ENCODE assay signal across 21 cellular contexts in genomic region chr5:94431696-94432095, GRCh38.
DNase-seq lines count a peak whose midpoint lies in the region; ATAC-seq, FAIRE-seq and TF ChIP-seq lines count a peak whose summit lies in the region.
"Had no signal": no experiment of that assay in that cellular context is flagged by ENCODE, and none has a peak within 500 bp of the region (broad histone marks: within the 10 kb centered on the region; RNA-seq: fewer than 3 reads in every experiment).

No MANE protein-coding gene starts in this region.

- no peaks in the 10 kb centered on the region for H4K20me1 ChIP-seq in HepG2 (ENCODE audit: insufficient read depth, low read length)
- H4K20me1 ChIP-seq in PC-3 (ENCODE audit: low read length), result no peaks in the 10 kb centered on the region
- H4K20me1 ChIP-seq: BLaER1 had no signal

- no peak overlapping the region for H2BK12ac ChIP-seq in neuronal stem cell (ENCODE audit: low read length)

- ATAC-seq in right lobe of liver, result no peak
- ATAC-seq in HepG2, result no peak
- ATAC-seq in PC-3, result no peak
- ATAC-seq in GM21576 (IDR thresholded peaks at IDR 0.05; ENCODE audit: unreplicated experiment), result no peak

- H3K36me3 ChIP-seq in right lobe of liver, result no peaks in the 10 kb centered on the region
- no peaks in the 10 kb centered on the region for H3K36me3 ChIP-seq in HepG2 (replicated peaks in 1 of 2; ENCODE audit: control insufficient read depth in 1 of 2, insufficient read depth in 2 of 2, low read length in 2 of 2)
- H3K36me3 ChIP-seq in neuronal stem cell (replicated peaks in 1 of 2; ENCODE audit: control insufficient read depth in 2 of 2, insufficient read depth in 2 of 2, low read length in 2 of 2), result no peaks in the 10 kb centered on the region
- no peaks in the 10 kb centered on the region for H3K36me3 ChIP-seq in PC-3 (ENCODE audit: low read depth, low read length)
- H3K36me3 ChIP-seq: BLaER1, SJSA1 had no signal

- H2AFZ ChIP-seq in HepG2 (ENCODE audit: low read length) (no peak overlapping the region), neuronal stem cell (ENCODE audit: low read length) (no peak overlapping the region), PC-3 (ENCODE audit: low read length) (no peak overlapping the region)

- no peak for TF ChIP-seq EP300 in HepG2 (IDR thresholded peaks at IDR 0.05; ENCODE audit: low read depth in 2 of 2, low read length in 2 of 2)
- no peak for TF ChIP-seq EP300 in HepG2 (CRISPR knock-in tag; IDR thresholded peaks at IDR 0.05; ENCODE audit: borderline replicate concordance)

- no peak overlapping the region for H3K23ac ChIP-seq in neuronal stem cell (ENCODE audit: low read depth, low read length, poor library complexity)

- FAIRE-seq in HepG2 (lab: Jason Lieb, UNC), result no peak
- FAIRE-seq: GM12891 had no signal

- TF ChIP-seq CTCF in right lobe of liver (IDR thresholded peaks at IDR 0.05), result no peak
- TF ChIP-seq CTCF in HepG2 (CRISPR knock-in tag; IDR thresholded peaks at IDR 0.05), result no peak
- TF ChIP-seq CTCF in choroid plexus epithelial cell (conservative IDR thresholded peaks at IDR 0.05; ENCODE audit: low read depth, low read length), result no peak
- no peak for TF ChIP-seq CTCF in PC-3 (conservative IDR thresholded peaks at IDR 0.05; ENCODE audit: low read depth, low read length)

- no peak for TF ChIP-seq POLR2A in right lobe of liver (IDR thresholded peaks at IDR 0.05)
- no peak for TF ChIP-seq POLR2A in HepG2 (IDR thresholded peaks at IDR 0.05; ENCODE audit: insufficient read depth in 1 of 2, low read depth in 2 of 2, low read length in 2 of 2)

- H3K9me2 ChIP-seq in PC-3 (replicated peaks; ENCODE audit: low read length), result no peaks in the 10 kb centered on the region

- no peaks in the 10 kb centered on the region for H3K36me3 Mint-ChIP-seq in activated T-helper 2 cell treated with anti-CD3 and anti-CD28 coated beads, Interferon-gamma antibody, Interleukin-2, Interleukin-4, amounts not matched to agents 10 μg/mL and 5 μg/mL and 100 μg/mL, durations not matched to agents 14 hours and 24 hours and 36 hours (ENCODE audit: low read depth)

- POLR2A ChIA-PET in HepG2 (lab: Yijun Ruan, JAX) (no interaction called here), PC-3 (lab: Charles Lee; ENCODE audit: unreplicated experiment) (no interaction called here)

- no peaks in the 10 kb centered on the region for H3K79me2 ChIP-seq in HepG2 (ENCODE audit: insufficient read depth, low read length)
- H3K79me2 ChIP-seq in PC-3 (ENCODE audit: low read length), result no peaks in the 10 kb centered on the region

- no peak overlapping the region for H3K27ac Mint-ChIP-seq in activated T-helper 2 cell treated with anti-CD3 and anti-CD28 coated beads, Interferon-gamma antibody, Interleukin-2, Interleukin-4, amounts not matched to agents 10 μg/mL and 5 μg/mL and 100 μg/mL, durations not matched to agents 14 hours and 24 hours and 36 hours
- H3K27ac Mint-ChIP-seq: CD4-positive, CD25-positive, alpha-beta regulatory T cell had no signal

- no peak overlapping the region for H3K18ac ChIP-seq in neuronal stem cell (ENCODE audit: low read length)

- H3K4me3 ChIP-seq in right lobe of liver, result no peak overlapping the region
- no peak overlapping the region for H3K4me3 ChIP-seq in HepG2 (replicated peaks in 1 of 3; ENCODE audit: insufficient read depth in 1 of 3, low read depth in 2 of 3, low read length in 3 of 3)
- H3K4me3 ChIP-seq in choroid plexus epithelial cell (ENCODE audit: low read depth, low read length), result no peak overlapping the region
- no peak overlapping the region for H3K4me3 ChIP-seq in neuronal stem cell (ENCODE audit: low read length in 2 of 2)
- no peak overlapping the region for H3K4me3 ChIP-seq in PC-3 (ENCODE audit: low read length)
- H3K4me3 ChIP-seq: BLaER1, SJSA1 had no signal

- intact Hi-C loops in right lobe of liver (cut with DNase I), result no loop called here
- intact Hi-C loops in HepG2 (cut with micrococcal nuclease; ENCODE audit: unreplicated experiment), result no loop called here
- intact Hi-C loops in PC-3 (cut with micrococcal nuclease), result no loop called here
- intact Hi-C loops in activated T-helper 2 cell treated with anti-CD3 and anti-CD28 coated beads, Interferon-gamma antibody, Interleukin-2, Interleukin-4, amounts not matched to agents 10 μg/mL and 5 μg/mL and 100 μg/mL, durations not matched to agents 14 hours and 24 hours and 36 hours (cut with micrococcal nuclease), result no loop called here

- no peak for TF ChIP-seq RAD21 in HepG2 (CRISPR knock-in tag; IDR thresholded peaks at IDR 0.05)

- H3K27me3 Mint-ChIP-seq in activated T-helper 2 cell treated with anti-CD3 and anti-CD28 coated beads, Interferon-gamma antibody, Interleukin-2, Interleukin-4, amounts not matched to agents 10 μg/mL and 5 μg/mL and 100 μg/mL, durations not matched to agents 14 hours and 24 hours and 36 hours (ENCODE audit: low read depth), result no peaks in the 10 kb centered on the region

- no peak overlapping the region for H3K4me3 Mint-ChIP-seq in activated T-helper 2 cell treated with anti-CD3 and anti-CD28 coated beads, Interferon-gamma antibody, Interleukin-2, Interleukin-4, amounts not matched to agents 10 μg/mL and 5 μg/mL and 100 μg/mL, durations not matched to agents 14 hours and 24 hours and 36 hours (ENCODE audit: low read depth)
- H3K4me3 Mint-ChIP-seq: CD4-positive, CD25-positive, alpha-beta regulatory T cell had no signal

- CTCF ChIA-PET in HepG2 (lab: Yijun Ruan, JAX; ENCODE audit: low intra/inter-chr PET ratio, low total read pairs) (no interaction called here), PC-3 (lab: Charles Lee) (no interaction called here)

- H2BK5ac ChIP-seq in neuronal stem cell (ENCODE audit: low read length), result no peak overlapping the region

- H3K4me1 ChIP-seq in right lobe of liver (peaks cover 0 to 15% (median 4%) of the 10 kb centered on the region in 4 donors), HepG2 (ENCODE audit: insufficient read depth, low read length) (no peaks in the 10 kb centered on the region), neuronal stem cell (ENCODE audit: control insufficient read depth in 2 of 2, insufficient read depth in 1 of 2, low read depth in 1 of 2, low read length in 2 of 2) (no peaks in the 10 kb centered on the region), PC-3 (ENCODE audit: insufficient read depth, low read length) (peaks cover 13% of the 10 kb centered on the region)
- H3K4me1 ChIP-seq: BLaER1, SJSA1 had no signal

- H3K27me3 ChIP-seq in right lobe of liver (no peaks in the 10 kb centered on the region), HepG2 (ENCODE audit: control insufficient read depth in 1 of 2, insufficient read depth in 2 of 2, low read length in 2 of 2) (no peaks in the 10 kb centered on the region), neuronal stem cell (ENCODE audit: control insufficient read depth in 3 of 3, insufficient read depth in 3 of 3, low read depth in 1 of 3, low read length in 3 of 3) (no peaks in the 10 kb centered on the region), PC-3 (ENCODE audit: low read length) (no peaks in the 10 kb centered on the region)
- H3K27me3 ChIP-seq: BLaER1, SJSA1 had no signal

- H3K9ac ChIP-seq in HepG2 (ENCODE audit: insufficient read depth, low read depth, low read length) (no peak overlapping the region), neuronal stem cell (ENCODE audit: low read depth, low read length, poor library complexity) (no peak overlapping the region), PC-3 (ENCODE audit: low read length) (no peak overlapping the region)
- H3K9ac ChIP-seq: BLaER1 had no signal

- peak overlapping the region; percentile 71 for H3K14ac ChIP-seq in neuronal stem cell (ENCODE audit: low read length)

- no peaks in the 10 kb centered on the region for H3K9me3 Mint-ChIP-seq in activated T-helper 2 cell treated with anti-CD3 and anti-CD28 coated beads, Interferon-gamma antibody, Interleukin-2, Interleukin-4, amounts not matched to agents 10 μg/mL and 5 μg/mL and 100 μg/mL, durations not matched to agents 14 hours and 24 hours and 36 hours

- no peak overlapping the region for H2AK5ac ChIP-seq in neuronal stem cell (ENCODE audit: low read depth, low read length)

- no TSS peak for BruUV-seq in HepG2 (replicated peaks; lab: Mats Ljungman, UMichigan)
- no TSS peak for BruUV-seq in PC-3 (replicated peaks; lab: Mats Ljungman, UMichigan)

- no peaks in the 10 kb centered on the region for H3F3A ChIP-seq in PC-3 (ENCODE audit: low read length, unreplicated experiment)

- H2BK15ac ChIP-seq in neuronal stem cell (ENCODE audit: low read length), result no peak overlapping the region

- H3K4me2 ChIP-seq in HepG2 (ENCODE audit: low read depth, low read length) (no peak overlapping the region), neuronal stem cell (ENCODE audit: insufficient read depth, low read length, poor library complexity, severe bottlenecking) (no peak overlapping the region), PC-3 (ENCODE audit: low read length) (no peak overlapping the region)
- H3K4me2 ChIP-seq: BLaER1 had no signal

- in situ Hi-C loops in HepG2 (cut with HindIII; ENCODE audit: extremely low pct_ligation_motif_present, low pct_unique_long_range_greater_than_20kb), result no loop called here

- H3K79me1 ChIP-seq in neuronal stem cell (ENCODE audit: low read depth, low read length), result no peaks in the 10 kb centered on the region

- no peak overlapping the region for H3K4ac ChIP-seq in neuronal stem cell (ENCODE audit: low read length)

- no peaks in the 10 kb centered on the region for H3K9me3 ChIP-seq in right lobe of liver
- no peaks in the 10 kb centered on the region for H3K9me3 ChIP-seq in HepG2 (ENCODE audit: low read length)
- no peaks in the 10 kb centered on the region for H3K9me3 ChIP-seq in neuronal stem cell (replicated peaks in 1 of 2; ENCODE audit: control insufficient read depth in 2 of 2, insufficient read depth in 1 of 2, low read depth in 1 of 2, low read length in 2 of 2)
- no peaks in the 10 kb centered on the region for H3K9me3 ChIP-seq in PC-3 (ENCODE audit: low read length)
- H3K9me3 ChIP-seq: SJSA1 had no signal

- no peak overlapping the region for H2BK120ac ChIP-seq in neuronal stem cell (ENCODE audit: low read depth, low read length)

- no peak overlapping the region for H4K8ac ChIP-seq in neuronal stem cell (ENCODE audit: low read depth, low read length)

- no peaks in the 10 kb centered on the region for H3K4me1 Mint-ChIP-seq in activated T-helper 2 cell treated with anti-CD3 and anti-CD28 coated beads, Interferon-gamma antibody, Interleukin-2, Interleukin-4, amounts not matched to agents 10 μg/mL and 5 μg/mL and 100 μg/mL, durations not matched to agents 14 hours and 24 hours and 36 hours (ENCODE audit: low read depth)
- H3K4me1 Mint-ChIP-seq: CD4-positive, CD25-positive, alpha-beta regulatory T cell had no signal

- H3K27ac ChIP-seq in right lobe of liver (peak overlapping the region in 2 of 3 donors; percentile 90 to 91), HepG2 (ENCODE audit: extremely low read length, insufficient read depth, low read length) (no peak overlapping the region), neuronal stem cell (replicated peaks; ENCODE audit: low read length) (no peak overlapping the region), PC-3 (ENCODE audit: low read length) (no peak overlapping the region)
- H3K27ac ChIP-seq: BLaER1, SJSA1 had no signal

- no peak overlapping the region for H4K91ac ChIP-seq in neuronal stem cell (ENCODE audit: low read depth, low read length, poor library complexity)

- DNase-seq in right lobe of liver (no peak), HepG2 (ENCODE audit: low spot score) (no peak), choroid plexus epithelial cell (ENCODE audit: low read depth) (peak; percentile 21), neuronal stem cell (ENCODE audit: low spot score) (no peak), PC-3 (no peak)
- no peak for DNase-seq in activated T-helper 2 cell treated with anti-CD3 and anti-CD28 coated beads, Interferon-gamma antibody, Interleukin-2, Interleukin-4, amounts not matched to agents 10 μg/mL and 5 μg/mL and 100 μg/mL, durations not matched to agents 14 hours and 24 hours and 36 hours (ENCODE audit: low spot score)
- DNase-seq: CD4-positive, CD25-positive, alpha-beta regulatory T cell; GF-D8; H7; Karpas-422; NCI-H1105 treated with DMSO at 0.1 percent for 48 hours; NCI-H146; NCI-H1930; NCI-H446 treated with DMSO at 0.1 percent for 48 hours; NCI-H526 treated with DMSO at 0.1 percent for 48 hours; Right ventricle myocardium superior; RPMI8226 had no signal

Comparison
In these comparisons a context has a peak if more than half of its experiments do, and no peak if none do; other contexts are left out.
1. H3K27ac ChIP-seq: peak in right lobe of liver (2 of 3); none in HepG2 (single experiment), neuronal stem cell (single experiment) and PC-3 (single experiment).